19 cellular contexts compared by ENCODE assay signal in the genomic region with DNA sequence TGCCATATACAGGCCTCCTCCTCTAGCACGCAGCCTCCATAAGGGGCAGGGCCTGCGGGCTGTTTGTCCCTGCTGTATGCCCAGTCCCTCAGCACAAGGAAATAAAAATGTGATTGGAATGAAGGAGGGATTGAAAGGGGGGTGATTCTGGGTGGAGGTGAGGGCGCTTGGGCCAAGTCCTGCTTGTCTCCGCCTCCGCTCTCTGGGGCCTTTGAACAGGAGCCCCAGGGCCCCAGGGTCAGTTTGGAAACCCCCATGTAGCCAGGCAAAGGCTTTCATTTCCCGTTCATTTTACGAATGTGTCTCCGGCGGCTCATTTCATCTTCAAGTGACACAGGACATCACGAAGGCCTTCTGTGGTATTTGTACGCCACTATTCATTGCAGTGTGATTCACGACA. TPM values are rescaled to one million over a fixed set of nuclear protein-coding genes. Genes with fewer than 3 reads are reported as not detected.
DNase-seq lines count a peak whose midpoint lies in the region; ATAC-seq and TF ChIP-seq lines count a peak whose summit lies in the region.
"Had no signal": no experiment of that assay in that cellular context is flagged by ENCODE, and none has a peak within 500 bp of the region (broad histone marks: within the 10 kb centered on the region; RNA-seq: fewer than 3 reads in every experiment).

No MANE protein-coding gene starts in this region.

- peak overlapping the region in 3 of 4 donors; percentile 21 to 83 (median 67) for H3K4me3 Mint-ChIP-seq in IgD-negative memory B cell
- peak overlapping the region; percentile 6 for H3K4me3 Mint-ChIP-seq in stimulated activated memory B cell treated with anti-CD40 and anti-IgM and Interleukin-4, amounts not matched to agents 10 μg/mL and 1 μg/mL and 100 μg/mL, for 72 hours
- H3K4me3 Mint-ChIP-seq: activated naive CD8-positive, alpha-beta T cell treated with anti-CD3 and anti-CD28 coated beads, Interleukin-2, amount 10 ng/mL, durations not matched to agents 7 days and 5 days; CD8-positive, alpha-beta T cell had no signal

- no peaks in the 10 kb centered on the region for H3K27me3 Mint-ChIP-seq in IgD-negative memory B cell
- no peaks in the 10 kb centered on the region for H3K27me3 Mint-ChIP-seq in stimulated activated memory B cell treated with anti-CD40 and anti-IgM and Interleukin-4, amounts not matched to agents 10 μg/mL and 1 μg/mL and 100 μg/mL, for 72 hours

- TF ChIP-seq CTCF in heart left ventricle (IDR thresholded peaks at IDR 0.05) (no peak), tibial nerve (IDR thresholded peaks at IDR 0.05) (no peak)

- peaks cover 30 to 51% (median 43%) of the 10 kb centered on the region in 3 donors for H3K4me1 Mint-ChIP-seq in IgD-negative memory B cell
- peaks cover 61% of the 10 kb centered on the region for H3K4me1 Mint-ChIP-seq in stimulated activated memory B cell treated with anti-CD40 and anti-IgM and Interleukin-4, amounts not matched to agents 10 μg/mL and 1 μg/mL and 100 μg/mL, for 72 hours

- DNase-seq in GM03348 (ENCODE audit: low spot score) (peak; percentile 1), iPS-NIHi11 (ENCODE audit: low spot score) (peak; percentile 4), heart left ventricle (no peak), tibial nerve (ENCODE audit: low spot score in 2 of 2) (no peak)
- DNase-seq: activated naive CD8-positive, alpha-beta T cell treated with anti-CD3 and anti-CD28 coated beads, Interleukin-2, amount 10 ng/mL, durations not matched to agents 7 days and 5 days; cerebellar nuclear complex; DMS153; GM23248; naive thymus-derived CD4-positive, alpha-beta T cell; NCI-H187 treated with DMSO at 0.1 percent for 48 hours; stimulated activated CD4-positive, alpha-beta T cell treated with anti-CD3 and anti-CD28 coated beads, Interleukin-1b, Interleukin-23, amount 100 ng/mL, for 48 hours had no signal

- no peaks in the 10 kb centered on the region for H3K36me3 ChIP-seq in heart left ventricle
- no peaks in the 10 kb centered on the region for H3K36me3 ChIP-seq in tibial nerve
- H3K36me3 ChIP-seq: SJSA1, suprapubic skin had no signal

- peaks cover 0 to 35% (median 16%) of the 10 kb centered on the region in 12 donors for H3K4me1 ChIP-seq in heart left ventricle
- H3K4me1 ChIP-seq in tibial nerve: peaks cover 0 to 12% (median 0%) of the 10 kb centered on the region in 4 donors
- H3K4me1 ChIP-seq: SJSA1 had no signal

- peak; percentile 3 for ATAC-seq in stimulated activated memory B cell treated with anti-CD40 and anti-IgM and Interleukin-4, amounts not matched to agents 10 μg/mL and 1 μg/mL and 100 μg/mL, for 72 hours
- ATAC-seq in heart left ventricle: no peak
- no peak for ATAC-seq in GM21737 (IDR thresholded peaks at IDR 0.05; ENCODE audit: unreplicated experiment)
- ATAC-seq: CD8-positive, alpha-beta T cell; naive thymus-derived CD4-positive, alpha-beta T cell had no signal

- WGBS in heart left ventricle, 4 donors: 95 to 97% (median 96%) methylated on average over 12 of the region's 12 CpGs
- WGBS in tibial nerve, 2 donors: 94 to 95% methylated on average over 12 of the region's 12 CpGs

- intact Hi-C loops in heart left ventricle (cut with DNase I): no loop called here

- H3K9me3 Mint-ChIP-seq in IgD-negative memory B cell: no peaks in the 10 kb centered on the region
- H3K9me3 Mint-ChIP-seq in stimulated activated memory B cell treated with anti-CD40 and anti-IgM and Interleukin-4, amounts not matched to agents 10 μg/mL and 1 μg/mL and 100 μg/mL, for 72 hours: peaks cover 3% of the 10 kb centered on the region
- H3K9me3 Mint-ChIP-seq: activated naive CD8-positive, alpha-beta T cell treated with anti-CD3 and anti-CD28 coated beads, Interleukin-2, amount 10 ng/mL, durations not matched to agents 7 days and 5 days; activated T-helper 2 cell treated with anti-CD3 and anti-CD28 coated beads, Interferon-gamma antibody, Interleukin-2, Interleukin-4, amounts not matched to agents 10 μg/mL and 5 μg/mL and 100 μg/mL, durations not matched to agents 14 hours and 24 hours and 36 hours; CD8-positive, alpha-beta T cell had no signal

- TF ChIP-seq EP300 in tibial nerve (IDR thresholded peaks at IDR 0.05): no peak

- H3K27ac Mint-ChIP-seq in IgD-negative memory B cell: peak overlapping the region; percentile 75 to 99 (median 87)
- H3K27ac Mint-ChIP-seq in stimulated activated memory B cell treated with anti-CD40 and anti-IgM and Interleukin-4, amounts not matched to agents 10 μg/mL and 1 μg/mL and 100 μg/mL, for 72 hours: peak overlapping the region; percentile 91
- H3K27ac Mint-ChIP-seq: activated naive CD8-positive, alpha-beta T cell treated with anti-CD3 and anti-CD28 coated beads, Interleukin-2, amount 10 ng/mL, durations not matched to agents 7 days and 5 days; activated T-helper 2 cell treated with anti-CD3 and anti-CD28 coated beads, Interferon-gamma antibody, Interleukin-2, Interleukin-4, amounts not matched to agents 10 μg/mL and 5 μg/mL and 100 μg/mL, durations not matched to agents 14 hours and 24 hours and 36 hours; CD8-positive, alpha-beta T cell had no signal

- H3K4me3 ChIP-seq in heart left ventricle (no peak overlapping the region), tibial nerve (no peak overlapping the region)
- H3K4me3 ChIP-seq: GM23248, SJSA1, skin epidermis, suprapubic skin had no signal

- TF ChIP-seq POLR2A in heart left ventricle (IDR thresholded peaks at IDR 0.05) (no peak), tibial nerve (IDR thresholded peaks at IDR 0.05) (no peak)

- H3K27me3 ChIP-seq in heart left ventricle (peaks cover 0 to 19% (median 0%) of the 10 kb centered on the region in 9 donors), tibial nerve (peaks cover 0 to 6% of the 10 kb centered on the region in 2 donors)

- peaks cover 2% of the 10 kb centered on the region for H3K36me3 Mint-ChIP-seq in IgD-negative memory B cell
- H3K36me3 Mint-ChIP-seq in stimulated activated memory B cell treated with anti-CD40 and anti-IgM and Interleukin-4, amounts not matched to agents 10 μg/mL and 1 μg/mL and 100 μg/mL, for 72 hours: peaks cover 16% of the 10 kb centered on the region
- H3K36me3 Mint-ChIP-seq: activated naive CD8-positive, alpha-beta T cell treated with anti-CD3 and anti-CD28 coated beads, Interleukin-2, amount 10 ng/mL, durations not matched to agents 7 days and 5 days; CD8-positive, alpha-beta T cell; naive thymus-derived CD4-positive, alpha-beta T cell had no signal

- H3K9me3 ChIP-seq in heart left ventricle (no peaks in the 10 kb centered on the region), tibial nerve (no peaks in the 10 kb centered on the region)
- H3K9me3 ChIP-seq: SJSA1, suprapubic skin had no signal

- H3K27ac ChIP-seq in heart left ventricle (no peak overlapping the region), tibial nerve (no peak overlapping the region)
- H3K27ac ChIP-seq: GM23248, SJSA1, skin epidermis, suprapubic skin had no signal

RNA-seq across cellular contexts. Expression of a gene that starts 4.5 kb away (rescaled TPM):
- 2.0 TPM for polyA plus RNA-seq in IgD-negative memory B cell
- total RNA-seq in heart left ventricle: 1 to 10 TPM in 5 of 9 donors, under 1 TPM in 4; 0.10 to 9.0 (median 1.2) TPM
- 1 to 10 TPM in 1 of 2 donors, under 1 TPM in 1; 0.69 to 1.8 TPM for polyA plus RNA-seq in heart left ventricle
- total RNA-seq in tibial nerve: 10 to 100 TPM; 10.1 to 16.2 (median 11.4) TPM
- total RNA-seq: GM23248, SJSA1 had no signal

Comparison
In these comparisons a context has a peak if more than half of its experiments do, and no peak if none do; other contexts are left out.
1. DNase-seq: peak in GM03348 (single experiment) and iPS-NIHi11 (single experiment); none in heart left ventricle (0 of 5) and tibial nerve (0 of 2).